In the genomic region with DNA sequence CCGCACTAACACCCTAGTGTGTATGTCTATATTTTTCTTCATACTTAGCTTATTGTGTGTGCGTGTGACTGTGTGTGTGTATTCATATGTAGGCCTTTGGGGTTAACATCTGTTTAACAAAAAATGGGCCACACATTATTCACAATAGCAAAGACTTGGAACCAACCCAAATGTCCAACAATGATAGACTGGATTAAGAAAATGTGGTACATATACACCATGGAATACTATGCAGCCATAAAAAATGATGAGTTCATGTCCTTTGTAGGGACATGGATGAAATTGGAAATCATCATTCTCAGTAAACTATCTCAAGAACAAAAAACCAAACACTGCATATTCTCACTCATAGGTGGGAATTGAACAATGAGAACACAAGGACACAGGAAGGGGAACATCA, we compare ENCODE assay signal across 3 cellular contexts. TPM values are rescaled to one million over a fixed set of nuclear protein-coding genes. Genes with fewer than 3 reads are reported as not detected.
"Had no signal": no experiment of that assay in that cellular context is flagged by ENCODE, and none has a peak within 500 bp of the region (broad histone marks: within the 10 kb centered on the region; RNA-seq: fewer than 3 reads in every experiment).

No MANE protein-coding gene starts in this region.

RNA-seq across cellular contexts. Expression of a gene that starts 25.8 kb away (rescaled TPM):
- polyA plus RNA-seq: immature natural killer cell had no signal

RNA-seq across cellular contexts. Expression of a gene that starts 50.4 kb away (rescaled TPM):
- polyA plus RNA-seq: immature natural killer cell had no signal

RNA-seq across cellular contexts. Expression of a gene that starts 57.3 kb away (rescaled TPM):
- total RNA-seq: mononuclear cell; naive thymus-derived CD4-positive, alpha-beta T cell had no signal
- polyA plus RNA-seq: naive thymus-derived CD4-positive, alpha-beta T cell had no signal
